9 cellular contexts compared by ENCODE assay signal in genomic region chr16:23836078-23836403, GRCh38. TPM values are rescaled to one million over a fixed set of nuclear protein-coding genes. Genes with fewer than 3 reads are reported as not detected.
DNase-seq lines count a peak whose midpoint lies in the region; ATAC-seq and TF ChIP-seq lines count a peak whose summit lies in the region.
"Had no signal": no experiment of that assay in that cellular context is flagged by ENCODE, and none has a peak within 500 bp of the region (broad histone marks: within the 10 kb centered on the region; RNA-seq: fewer than 3 reads in every experiment).

No MANE protein-coding gene starts in this region.

- no peak overlapping the region for H3K9ac ChIP-seq in mammary epithelial cell (ENCODE audit: insufficient read depth, low read length)

- peak overlapping the region in 1 of 3 experiments; percentile 24 for H3K4me3 ChIP-seq in mammary epithelial cell (replicated peaks in 1 of 3; ENCODE audit: insufficient read depth in 1 of 3, low read depth in 2 of 3, low read length in 3 of 3)
- peak overlapping the region; percentile 56 to 83 (median 70) for H3K4me3 ChIP-seq in sigmoid colon

- H3K36me3 ChIP-seq in mammary epithelial cell (ENCODE audit: insufficient read depth, low read length) (no peaks in the 10 kb centered on the region), sigmoid colon (no peaks in the 10 kb centered on the region)

- TF ChIP-seq CTCF in mammary epithelial cell (conservative IDR thresholded peaks at IDR 0.05 in 1 of 2, IDR thresholded peaks at IDR 0.05 in 1 of 2; ENCODE audit: extremely low read depth in 1 of 2, insufficient read depth in 1 of 2, low read depth in 1 of 2, low read length in 2 of 2) = no peak
- no peak for TF ChIP-seq CTCF in sigmoid colon (IDR thresholded peaks at IDR 0.05)

- H3K79me2 ChIP-seq in mammary epithelial cell (ENCODE audit: insufficient read depth, low read length) = no peaks in the 10 kb centered on the region

- dilution Hi-C loops in mammary epithelial cell (cut with HindIII; ENCODE audit: low sequenced_read_pairs) = no loop called here

- H4K20me1 ChIP-seq in mammary epithelial cell (ENCODE audit: insufficient read depth, low read length) = no peaks in the 10 kb centered on the region

- DNase-seq in mammary epithelial cell (no peak), sigmoid colon (no peak), COLO668 (lab: John Stamatoyannopoulos, UW; ENCODE audit: unreplicated experiment) (no peak), HEK293T (ENCODE audit: extremely low spot score) (no peak), NCI-H510A treated with DMSO at 0.1 percent for 48 hours (lab: John Stamatoyannopoulos, UW) (no peak), H4 (ENCODE audit: low spot score) (no peak)

- in situ Hi-C loops in mammary epithelial cell (cut with MboI; ENCODE audit: low sequenced_read_pairs in 2 of 2) = no loop called here

- ATAC-seq in GM19324 (IDR thresholded peaks at IDR 0.05; ENCODE audit: low FRiP score, unreplicated experiment) (peak; percentile 32), HG03097 (IDR thresholded peaks at IDR 0.05; ENCODE audit: low FRiP score, unreplicated experiment) (peak; percentile 8)

- CTCF ChIA-PET in mammary epithelial cell (lab: Charles Lee; ENCODE audit: low non-redundant PET) = no interaction called here
- CTCF ChIA-PET in HEK293T (lab: Yijun Ruan, JAX) = no interaction called here

- H3K27ac ChIP-seq in mammary epithelial cell (ENCODE audit: insufficient read depth, low read depth, low read length) (no peak overlapping the region), sigmoid colon (peak overlapping the region in 2 of 4 donors; percentile 35 to 71)
- H3K27ac ChIP-seq: epithelial cell of prostate had no signal

- H3K9me3 ChIP-seq in mammary epithelial cell (replicated peaks; ENCODE audit: insufficient read depth, low read length) (no peaks in the 10 kb centered on the region), sigmoid colon (no peaks in the 10 kb centered on the region)

- TF ChIP-seq EP300 in sigmoid colon (IDR thresholded peaks at IDR 0.05) = no peak

- no peak overlapping the region for H2AFZ ChIP-seq in mammary epithelial cell (ENCODE audit: low read depth, low read length)

- H3K4me2 ChIP-seq in mammary epithelial cell (ENCODE audit: insufficient read depth, low read depth, low read length) = peak overlapping the region; percentile 36

- WGBS in mammary epithelial cell (ENCODE audit: low coverage, missing lambda C conversion rate) = no CpG with 5 or more reads among the region's 45 CpGs
- WGBS in sigmoid colon, 2 donors = 0 to 1% methylated on average over 45 of the region's 45 CpGs

- H3K4me1 ChIP-seq in mammary epithelial cell (ENCODE audit: insufficient read depth, low read length) = peaks cover 4% of the 10 kb centered on the region
- peaks cover 0 to 24% (median 18%) of the 10 kb centered on the region in 4 donors for H3K4me1 ChIP-seq in sigmoid colon

- intact Hi-C loops in mammary epithelial cell (cut with micrococcal nuclease) = no loop called here
- intact Hi-C loops in sigmoid colon (cut with DNase I) = loop anchor here (2.0 to 5.0 kb wide), 3 partner anchors 34 to 117 kb away; no protein-coding TSS in a partner anchor

- BruUV-seq in mammary epithelial cell (replicated peaks; lab: Mats Ljungman, UMichigan) = no TSS peak

- POLR2A ChIA-PET in HEK293T (lab: Yijun Ruan, JAX) = no interaction called here

- H3K27me3 ChIP-seq in mammary epithelial cell (ENCODE audit: insufficient read depth, low read length) = peaks cover 36% of the 10 kb centered on the region
- H3K27me3 ChIP-seq in sigmoid colon = no peaks in the 10 kb centered on the region

- TF ChIP-seq POLR2A in sigmoid colon (IDR thresholded peaks at IDR 0.05) = no peak

TF ChIP-seq in HEK293T, 16 proteins besides CTCF, POLR2A, EP300 and RAD21:
- TF ChIP-seq ARNT (IDR thresholded peaks at IDR 0.05) = no peak
- no peak for TF ChIP-seq BHLHE40 (IDR thresholded peaks at IDR 0.05; ENCODE audit: borderline replicate concordance)
- TF ChIP-seq LEF1 (IDR thresholded peaks at IDR 0.05; ENCODE audit: borderline replicate concordance) = no peak
- TF ChIP-seq L3MBTL2 (conservative IDR thresholded peaks at IDR 0.05) = no peak

RNA-seq across cellular contexts. Expression of gene PRKCB, which starts 0.3 kb away (rescaled TPM):
- not detected for total RNA-seq in mammary epithelial cell
- not detected for polyA plus RNA-seq in mammary epithelial cell
- not detected for polyA minus RNA-seq in mammary epithelial cell
- total RNA-seq in sigmoid colon = 10 to 100 TPM; 12.1 to 43.8 (median 23.8) TPM
- 10 to 100 TPM in 1 of 3 donors, 1 to 10 TPM in 2; 3.0 to 21.4 (median 5.8) TPM for polyA plus RNA-seq in sigmoid colon
- total RNA-seq in H4 (2014; rRNA removed; shearing (Covaris generic)) = under 0.01 TPM in 1 of 2 replicates, not detected in the other

Comparison
In these comparisons a context has a peak if more than half of its experiments do, and no peak if none do; other contexts are left out.
1. RNA of gene PRKCB, which starts 0.3 kb away (total RNA-seq): 12.1 to 43.8 TPM in sigmoid colon; not detected in mammary epithelial cell and under 0.01 TPM in H4; every median in the first group is over 10 times any median in the second.